In genomic region chr1:160438935-160439334, GRCh38 we compare ENCODE assay signal across 1 cellular context.
TF ChIP-seq lines count a peak whose summit lies in the region.

No MANE protein-coding gene starts in this region.

TF ChIP-seq in K562, 482 proteins besides CTCF, POLR2A, EP300 and RAD21:
- TF ChIP-seq TRIM25 (IDR thresholded peaks at IDR 0.05; ENCODE audit: borderline replicate concordance) (no peak), SP1 (CRISPR knock-in tag; IDR thresholded peaks at IDR 0.05) (no peak), PKNOX1 (IDR thresholded peaks at IDR 0.05) (peak; percentile 27; the same call in 1 of the 2 replicates), ZNF584 (CRISPR knock-in tag; IDR thresholded peaks at IDR 0.05; ENCODE audit: low read depth) (0 out of 2 replicates have a peak, but pooled peaks have one; percentile 26), RBM22 (IDR thresholded peaks at IDR 0.05; ENCODE audit: low read depth, low read length, poor library complexity, severe bottlenecking) (no peak), KAT2B (IDR thresholded peaks at IDR 0.05; ENCODE audit: low read depth, low read length) (no peak), KLF16 (IDR thresholded peaks at IDR 0.05) (no peak), HMGN3 (IDR thresholded peaks at IDR 0.05; ENCODE audit: borderline replicate concordance, extremely low read depth, insufficient read length, low read depth, low read length) (no peak), HDAC8 (tag; IDR thresholded peaks at IDR 0.05) (no peak)
